ENCODE assay signal across 8 cellular contexts in the genomic region with DNA sequence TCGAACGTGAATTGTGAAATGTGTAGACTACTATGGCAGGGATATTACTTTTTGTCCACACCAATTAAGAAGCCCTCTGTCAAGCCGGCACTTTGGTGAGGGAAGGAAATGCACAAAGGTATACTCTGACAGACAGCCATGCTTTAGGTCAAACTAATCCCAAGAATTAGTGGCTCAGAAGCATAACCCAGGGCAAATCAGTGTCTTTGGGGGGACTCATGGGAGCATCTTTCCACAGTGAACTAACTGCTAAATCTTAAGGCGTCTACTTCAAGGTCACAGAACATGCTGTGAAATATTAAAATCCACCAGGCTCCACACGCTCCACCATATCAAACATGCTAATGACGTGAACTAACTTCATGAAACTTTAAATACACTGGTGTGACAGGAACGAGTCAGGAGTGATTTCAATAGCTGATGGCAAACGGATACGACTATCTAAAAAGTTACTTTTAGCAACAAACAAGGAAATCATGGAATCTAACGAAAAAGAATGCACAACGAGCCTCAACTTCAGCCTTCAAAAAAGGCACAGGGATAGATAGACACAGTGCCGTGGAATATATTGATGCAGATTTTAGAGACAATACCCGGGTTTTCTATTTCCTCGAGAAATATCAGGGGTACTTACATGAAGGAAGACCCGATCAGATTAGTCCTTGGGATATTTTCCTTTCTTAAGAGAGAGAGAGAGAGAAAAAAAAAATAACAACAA. TPM values are rescaled to one million over a fixed set of nuclear protein-coding genes. Genes with fewer than 3 reads are reported as not detected.
DNase-seq lines count a peak whose midpoint lies in the region; ATAC-seq and TF ChIP-seq lines count a peak whose summit lies in the region.

No MANE protein-coding gene starts in this region.

- H2AFZ ChIP-seq in neural cell (ENCODE audit: low read depth, low read length), result no peak overlapping the region

- H3K27ac ChIP-seq in SJCRH30, result peak overlapping the region; percentile 74
- H3K27ac ChIP-seq in neural cell (ENCODE audit: low read length), result peak overlapping the region; percentile 44

- ATAC-seq in HG02678 (IDR thresholded peaks at IDR 0.05; ENCODE audit: unreplicated experiment), result no peak
- ATAC-seq in GM21526 (IDR thresholded peaks at IDR 0.05; ENCODE audit: low FRiP score, unreplicated experiment), result no peak

- TF ChIP-seq RAD21 in neural cell (conservative IDR thresholded peaks at IDR 0.05), result no peak

- H3K27me3 ChIP-seq in HAP-1 (ENCODE audit: low read depth), result no peaks in the 10 kb centered on the region
- H3K27me3 ChIP-seq in SJCRH30, result no peaks in the 10 kb centered on the region
- H3K27me3 ChIP-seq in neural cell (ENCODE audit: insufficient read depth, low read depth, low read length), result peaks cover 32% of the 10 kb centered on the region

- H3K79me2 ChIP-seq in neural cell (replicated peaks; ENCODE audit: insufficient read depth, low read length), result no peaks in the 10 kb centered on the region

- TF ChIP-seq EP300 in neural cell (conservative IDR thresholded peaks at IDR 0.05; ENCODE audit: poor library complexity, severe bottlenecking), result no peak

- no peaks in the 10 kb centered on the region for H3K9me3 ChIP-seq in HAP-1
- no peaks in the 10 kb centered on the region for H3K9me3 ChIP-seq in SJCRH30 (replicated peaks)
- H3K9me3 ChIP-seq in neural cell (ENCODE audit: low read length), result no peaks in the 10 kb centered on the region

- peak overlapping the region; percentile 51 for H3K4me3 ChIP-seq in HAP-1
- H3K4me3 ChIP-seq in SJCRH30, result peak overlapping the region; percentile 67
- H3K4me3 ChIP-seq in neural cell (ENCODE audit: low read length), result peak overlapping the region; percentile 79

- H3K4me2 ChIP-seq in neural cell (ENCODE audit: low read length), result peak overlapping the region; percentile 82

- in situ Hi-C loops in HAP-1 (cut with MboI; ENCODE audit: low sequenced_read_pairs), result no loop called here

- H3K4me1 ChIP-seq in HAP-1, result peaks cover 20% of the 10 kb centered on the region
- H3K4me1 ChIP-seq in SJCRH30, result peaks cover 21% of the 10 kb centered on the region

- peak overlapping the region; percentile 57 for H3K9ac ChIP-seq in neural cell (ENCODE audit: low read length)

- no peaks in the 10 kb centered on the region for H3K36me3 ChIP-seq in HAP-1 (replicated peaks)
- H3K36me3 ChIP-seq in SJCRH30, result peaks cover 12% of the 10 kb centered on the region
- no peaks in the 10 kb centered on the region for H3K36me3 ChIP-seq in neural cell (ENCODE audit: insufficient read depth, low read length)

- H3K9me2 ChIP-seq in neural cell (ENCODE audit: insufficient read depth, low read length), result no peaks in the 10 kb centered on the region

- no peak for TF ChIP-seq CTCF in neural cell (IDR thresholded peaks at IDR 0.05; ENCODE audit: poor library complexity, severe bottlenecking)

- no peaks in the 10 kb centered on the region for H4K20me1 ChIP-seq in neural cell (ENCODE audit: insufficient read depth)

- DNase-seq in HAP-1 (ENCODE audit: low spot score in 2 of 2) (peak; percentile 43 to 63), SJCRH30 (peak; percentile 24 to 50), erythroblast (lab: John Stamatoyannopoulos, UW) (peak; percentile 42 to 48), NCI-H128 (lab: John Stamatoyannopoulos, UW; ENCODE audit: unreplicated experiment) (no peak), hepatic stellate cell (ENCODE audit: low spot score) (no peak)

- no peaks in the 10 kb centered on the region for H3F3A ChIP-seq in neural cell (ENCODE audit: insufficient read depth, low read length, poor library complexity, severe bottlenecking)

- TF ChIP-seq POLR2A in erythroblast (IDR thresholded peaks at IDR 0.05; ENCODE audit: low read length), result no peak

TF ChIP-seq in neural cell, 6 proteins besides CTCF, POLR2A, EP300 and RAD21:
- TF ChIP-seq POLR2AphosphoS5 (IDR thresholded peaks at IDR 0.05), result no peak
- TF ChIP-seq EZH2 (IDR thresholded peaks at IDR 0.05; ENCODE audit: borderline replicate concordance, insufficient read depth, low read length, poor library complexity, severe bottlenecking), result no peak
- no peak for TF ChIP-seq MXI1 (conservative IDR thresholded peaks at IDR 0.05; ENCODE audit: poor library complexity, severe bottlenecking)
- TF ChIP-seq, protein P1, sequence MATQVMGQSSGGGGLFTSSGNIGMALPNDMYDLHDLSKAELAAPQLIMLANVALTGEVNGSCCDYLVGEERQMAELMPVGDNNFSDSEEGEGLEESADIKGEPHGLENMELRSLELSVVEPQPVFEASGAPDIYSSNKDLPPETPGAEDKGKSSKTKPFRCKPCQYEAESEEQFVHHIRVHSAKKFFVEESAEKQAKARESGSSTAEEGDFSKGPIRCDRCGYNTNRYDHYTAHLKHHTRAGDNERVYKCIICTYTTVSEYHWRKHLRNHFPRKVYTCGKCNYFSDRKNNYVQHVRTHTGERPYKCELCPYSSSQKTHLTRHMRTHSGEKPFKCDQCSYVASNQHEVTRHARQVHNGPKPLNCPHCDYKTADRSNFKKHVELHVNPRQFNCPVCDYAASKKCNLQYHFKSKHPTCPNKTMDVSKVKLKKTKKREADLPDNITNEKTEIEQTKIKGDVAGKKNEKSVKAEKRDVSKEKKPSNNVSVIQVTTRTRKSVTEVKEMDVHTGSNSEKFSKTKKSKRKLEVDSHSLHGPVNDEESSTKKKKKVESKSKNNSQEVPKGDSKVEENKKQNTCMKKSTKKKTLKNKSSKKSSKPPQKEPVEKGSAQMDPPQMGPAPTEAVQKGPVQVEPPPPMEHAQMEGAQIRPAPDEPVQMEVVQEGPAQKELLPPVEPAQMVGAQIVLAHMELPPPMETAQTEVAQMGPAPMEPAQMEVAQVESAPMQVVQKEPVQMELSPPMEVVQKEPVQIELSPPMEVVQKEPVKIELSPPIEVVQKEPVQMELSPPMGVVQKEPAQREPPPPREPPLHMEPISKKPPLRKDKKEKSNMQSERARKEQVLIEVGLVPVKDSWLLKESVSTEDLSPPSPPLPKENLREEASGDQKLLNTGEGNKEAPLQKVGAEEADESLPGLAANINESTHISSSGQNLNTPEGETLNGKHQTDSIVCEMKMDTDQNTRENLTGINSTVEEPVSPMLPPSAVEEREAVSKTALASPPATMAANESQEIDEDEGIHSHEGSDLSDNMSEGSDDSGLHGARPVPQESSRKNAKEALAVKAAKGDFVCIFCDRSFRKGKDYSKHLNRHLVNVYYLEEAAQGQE (IDR thresholded peaks at IDR 0.05; ENCODE audit: borderline replicate concordance), result no peak
- TF ChIP-seq SMC3 (conservative IDR thresholded peaks at IDR 0.05; ENCODE audit: poor library complexity), result no peak
- no peak for TF ChIP-seq TAF1 (IDR thresholded peaks at IDR 0.05; ENCODE audit: low read depth)

RNA-seq across cellular contexts. Expression of a gene that starts 0.5 kb away (rescaled TPM):
- total RNA-seq in SJCRH30 (2014; rRNA removed; shearing (Covaris generic)), result 56.4 and 67.2 TPM in 2 replicates
- 18.6 and 30.2 TPM in 2 replicates for polyA plus RNA-seq in neural cell
- polyA minus RNA-seq in neural cell, result 66.8 and 67.2 TPM in 2 replicates

Comparison
In these comparisons a context has a peak if more than half of its experiments do, and no peak if none do; other contexts are left out.
1. DNase-seq: peak in HAP-1 (2 of 2), SJCRH30 (2 of 2) and erythroblast (2 of 2); none in NCI-H128 (single experiment) and hepatic stellate cell (single experiment).
2. Peak in every context shown above with its lines, with median percentiles within 50 percentile points of each other: H3K4me3 ChIP-seq.